In genomic region chr4:186749611-186750281, GRCh38 we compare ENCODE assay signal across 1 cellular context.
TF ChIP-seq lines count a peak whose summit lies in the region.

No MANE protein-coding gene starts in this region.

TF ChIP-seq in HepG2, 621 proteins besides CTCF, POLR2A, EP300 and RAD21 (continued from another document and continues in another):
- TF ChIP-seq ZNF619 (CRISPR knock-in tag; IDR thresholded peaks at IDR 0.05) (no peak), ZBTB7B (CRISPR knock-in tag; IDR thresholded peaks at IDR 0.05) (peak; percentile 63; the same call in 1 of the 2 replicates), ZNF446 (CRISPR knock-in tag; IDR thresholded peaks at IDR 0.05) (no peak), NFIB (CRISPR knock-in tag; IDR thresholded peaks at IDR 0.05; ENCODE audit: borderline replicate concordance) (no peak), MTA3 (CRISPR knock-in tag; IDR thresholded peaks at IDR 0.05) (no peak), MXD3 (CRISPR knock-in tag; IDR thresholded peaks at IDR 0.05) (no peak), FOXC1 (CRISPR knock-in tag; IDR thresholded peaks at IDR 0.05; ENCODE audit: borderline replicate concordance) (0 out of 2 replicates have a peak, but pooled peaks have one; percentile 41), ZKSCAN5 (CRISPR knock-in tag; IDR thresholded peaks at IDR 0.05) (no peak), ZBTB34 (CRISPR knock-in tag; IDR thresholded peaks at IDR 0.05) (no peak), CEBPG (CRISPR knock-in tag; IDR thresholded peaks at IDR 0.05) (peak; percentile 58), MXD4 (CRISPR knock-in tag; IDR thresholded peaks at IDR 0.05) (no peak), KDM6A (CRISPR knock-in tag; IDR thresholded peaks at IDR 0.05; ENCODE audit: low read depth) (no peak), ZNF564 (CRISPR knock-in tag; IDR thresholded peaks at IDR 0.05) (no peak), PRDM4 (CRISPR knock-in tag; IDR thresholded peaks at IDR 0.05; ENCODE audit: borderline replicate concordance) (no peak), FOXJ3 (CRISPR knock-in tag; IDR thresholded peaks at IDR 0.05; ENCODE audit: borderline replicate concordance) (no peak), ZXDC (CRISPR knock-in tag; IDR thresholded peaks at IDR 0.05) (no peak), NR2F2 (IDR thresholded peaks at IDR 0.05; ENCODE audit: borderline replicate concordance, low read depth) (no peak), MNT (IDR thresholded peaks at IDR 0.05) (no peak), ZNF646 (CRISPR knock-in tag; IDR thresholded peaks at IDR 0.05) (no peak), ZFP36L1 (CRISPR knock-in tag; IDR thresholded peaks at IDR 0.05) (no peak), KAT8 (CRISPR knock-in tag; IDR thresholded peaks at IDR 0.05) (no peak; the same call in 1 of the 2 replicates), ZNF513 (CRISPR knock-in tag; conservative IDR thresholded peaks at IDR 0.05) (no peak), ZNF30 (CRISPR knock-in tag; IDR thresholded peaks at IDR 0.05) (no peak), BATF2 (CRISPR knock-in tag; IDR thresholded peaks at IDR 0.05) (no peak), HHEX (CRISPR knock-in tag; IDR thresholded peaks at IDR 0.05) (no peak), ZBTB37 (CRISPR knock-in tag; IDR thresholded peaks at IDR 0.05) (no peak), U2AF1 (optimal IDR thresholded peaks at IDR 0.05; ENCODE audit: low read depth, low read length) (no peak), TFDP2 (CRISPR knock-in tag; IDR thresholded peaks at IDR 0.05) (no peak), TMF1 (CRISPR knock-in tag; IDR thresholded peaks at IDR 0.05; ENCODE audit: low read depth) (no peak), ZNF362 (CRISPR knock-in tag; IDR thresholded peaks at IDR 0.05; ENCODE audit: borderline replicate concordance) (no peak), SNAI1 (CRISPR knock-in tag; IDR thresholded peaks at IDR 0.05; ENCODE audit: borderline replicate concordance) (no peak), ZNF615 (CRISPR knock-in tag; IDR thresholded peaks at IDR 0.05; ENCODE audit: borderline replicate concordance) (no peak), E2F1 (CRISPR knock-in tag; IDR thresholded peaks at IDR 0.05) (no peak), ZBTB38 (CRISPR knock-in tag; IDR thresholded peaks at IDR 0.05) (peak; percentile 91), ZNF546 (CRISPR knock-in tag; conservative IDR thresholded peaks at IDR 0.05) (no peak), TCF12 (IDR thresholded peaks at IDR 0.05) (no peak), TCF12 (CRISPR knock-in tag; IDR thresholded peaks at IDR 0.05) (no peak)
